24 cellular contexts compared by ENCODE assay signal in genomic region chr4:105780176-105780575, GRCh38.
"Had no signal": no experiment of that assay in that cellular context is flagged by ENCODE, and none has a peak within 500 bp of the region (broad histone marks: within the 10 kb centered on the region; RNA-seq: fewer than 3 reads in every experiment).

No MANE protein-coding gene starts in this region.

- ATAC-seq: activated CD8-positive, alpha-beta T cell treated with anti-CD3 and anti-CD28 coated beads for 36 hours; activated naive CD4-positive, alpha-beta T cell treated with anti-CD3 and anti-CD28 coated beads, Interleukin-2, amount 50 U/mL, for 72 hours; gastroesophageal sphincter; left ventricle myocardium superior; naive thymus-derived CD4-positive, alpha-beta T cell; pancreas; stimulated activated naive B cell treated with anti-CD40 and anti-IgM and Interleukin-4, amounts not matched to agents 10 μg/mL and 1 μg/mL and 100 μg/mL, for 72 hours; T-helper 17 cell; upper lobe of right lung had no signal

- DNase-seq: activated B cell treated with CpG ODN at 0.5 μM for 24 hours; activated CD4-positive, alpha-beta T cell treated with anti-CD3 and anti-CD28 coated beads, Interleukin-2, amount 50 U/mL, for 1 hour; activated CD8-positive, alpha-beta T cell treated with anti-CD3 and anti-CD28 coated beads for 36 hours; activated naive CD4-positive, alpha-beta T cell; activated T-cell treated with anti-CD3 and anti-CD28 coated beads, Interleukin-2, amount 50 U/mL, for 48 hours; central memory CD4-positive, alpha-beta T cell; effector CD4-positive, alpha-beta T cell; esophagus squamous epithelium; islet precursor cell; left ventricle myocardium superior; mammary epithelial cell; naive thymus-derived CD4-positive, alpha-beta T cell; nucleus accumbens; pancreas; stimulated activated CD4-positive, alpha-beta T cell treated with anti-CD3 and anti-CD28 coated beads, Interleukin-15, amount 100 ng/mL, for 24 hours; stimulated activated CD4-positive, alpha-beta T cell treated with anti-CD3 and anti-CD28 coated beads, Interleukin-2, amount 100 ng/mL, for 24 hours; stimulated activated naive B cell treated with anti-CD40 and anti-IgM and Interleukin-4, amounts not matched to agents 10 μg/mL and 1 μg/mL and 100 μg/mL, for 72 hours; stomach; T-helper 17 cell; T1000; thyroid gland; upper lobe of right lung had no signal
